ENCODE assay signal across 24 cellular contexts in genomic region chr15:34179257-34179656, GRCh38.
"Had no signal": no experiment of that assay in that cellular context is flagged by ENCODE, and none has a peak within 500 bp of the region (broad histone marks: within the 10 kb centered on the region; RNA-seq: fewer than 3 reads in every experiment).

No MANE protein-coding gene starts in this region.

- H3K4me3 ChIP-seq: colonic mucosa, gastrocnemius medialis, lower lobe of right lung, neural progenitor cell, smooth muscle cell, stomach, thyroid gland, vagina had no signal

- FAIRE-seq: endometrium, keratinocyte had no signal

- H3K27ac ChIP-seq: colonic mucosa, gastrocnemius medialis, lower lobe of right lung, neural progenitor cell, parathyroid adenoma, stomach, thyroid gland, vagina had no signal

- H2AFZ ChIP-seq: neural progenitor cell, parathyroid adenoma had no signal

- H3K4me1 ChIP-seq: colonic mucosa, gastrocnemius medialis, lower lobe of right lung, neural progenitor cell, parathyroid adenoma, thyroid gland had no signal

- H3K36me3 ChIP-seq: colonic mucosa, gastrocnemius medialis, lower lobe of right lung, neural progenitor cell, stomach, thyroid gland, vagina had no signal

- H3K4me1 Mint-ChIP-seq: nephron, neural progenitor cell had no signal

- H3K27me3 ChIP-seq: colonic mucosa, gastrocnemius medialis, neural progenitor cell, stomach, thyroid gland, vagina had no signal

- H3K27ac Mint-ChIP-seq: nephron; neural progenitor cell; progenitor cell of endocrine pancreas; stimulated activated effector memory CD8-positive, alpha-beta T cell treated with anti-CD3 and anti-CD28 coated beads, Interleukin-12 subunit alpha, Interleukin-12 subunit beta, amount 100 ng/mL, for 72 hours had no signal

- H3K9ac ChIP-seq: neural progenitor cell, parathyroid adenoma had no signal

- H3K27me3 Mint-ChIP-seq: effector memory CD8-positive, alpha-beta T cell; progenitor cell of endocrine pancreas had no signal

- H3K4me3 Mint-ChIP-seq: effector memory CD8-positive, alpha-beta T cell; nephron; neural progenitor cell; stimulated activated effector memory CD8-positive, alpha-beta T cell treated with anti-CD3 and anti-CD28 coated beads, Interleukin-12 subunit alpha, Interleukin-12 subunit beta, amount 100 ng/mL, for 72 hours had no signal

- H3K79me2 ChIP-seq: parathyroid adenoma had no signal

- DNase-seq: colonic mucosa; dermis blood vessel endothelial cell; effector memory CD8-positive, alpha-beta T cell; foreskin fibroblast; gastrocnemius medialis; head of caudate nucleus; left ventricle myocardium superior; lower lobe of right lung; stimulated activated CD4-positive, alpha-beta T cell treated with anti-CD3 and anti-CD28 coated beads, Interleukin-2, amount 100 ng/mL, for 24 hours; stimulated activated CD4-positive, alpha-beta T cell treated with anti-CD3 and anti-CD28 coated beads, Interleukin-4, amount 100 ng/mL, for 24 hours; stimulated activated naive CD4-positive, alpha-beta T cell treated with Interleukin-2 at 50 U/mL for 16 hours; stomach; thyroid gland; trophoblast cell had no signal

- H3K36me3 Mint-ChIP-seq: stimulated activated effector memory CD8-positive, alpha-beta T cell treated with anti-CD3 and anti-CD28 coated beads, Interleukin-12 subunit alpha, Interleukin-12 subunit beta, amount 100 ng/mL, for 72 hours had no signal

- ATAC-seq: effector memory CD8-positive, alpha-beta T cell; gastrocnemius medialis; left ventricle myocardium superior; lower lobe of right lung; sciatic nerve; stimulated activated effector memory CD8-positive, alpha-beta T cell treated with anti-CD3 and anti-CD28 coated beads, Interleukin-12 subunit alpha, Interleukin-12 subunit beta, amount 100 ng/mL, for 72 hours had no signal

- H3K4me2 ChIP-seq: neural progenitor cell, smooth muscle cell had no signal

- H3K9me3 ChIP-seq: colonic mucosa, gastrocnemius medialis, thyroid gland, vagina had no signal
